ENCODE assay signal across 33 cellular contexts in genomic region chr4:101451086-101451485, GRCh38.
"Had no signal": no experiment of that assay in that cellular context is flagged by ENCODE, and none has a peak within 500 bp of the region (broad histone marks: within the 10 kb centered on the region; RNA-seq: fewer than 3 reads in every experiment).

No MANE protein-coding gene starts in this region.

- H3K9me3 Mint-ChIP-seq: activated CD4-positive, alpha-beta memory T cell treated with anti-CD3 and anti-CD28 coated beads, Interleukin-2, amount 10 ng/mL, durations not matched to agents 7 days and 5 days; central memory CD8-positive, alpha-beta T cell had no signal

- H3K36me3 Mint-ChIP-seq: activated CD8-positive, alpha-beta memory T cell treated with anti-CD3 and anti-CD28 coated beads, Interleukin-2, amount 10 ng/mL, durations not matched to agents 7 days and 5 days; activated naive CD8-positive, alpha-beta T cell treated with anti-CD3 and anti-CD28 coated beads for 36 hours had no signal

- H3K4me3 Mint-ChIP-seq: activated CD4-positive, alpha-beta memory T cell treated with anti-CD3 and anti-CD28 coated beads, Interleukin-2, amount 10 ng/mL, durations not matched to agents 7 days and 5 days; activated CD8-positive, alpha-beta memory T cell treated with anti-CD3 and anti-CD28 coated beads, Interleukin-2, amount 10 ng/mL, durations not matched to agents 7 days and 5 days; activated naive CD8-positive, alpha-beta T cell treated with anti-CD3 and anti-CD28 coated beads for 36 hours; central memory CD8-positive, alpha-beta T cell had no signal

- H3K36me3 ChIP-seq: ascending aorta, brain microvascular endothelial cell, cardiac muscle cell, Peyer's patch, WERI-Rb-1 had no signal

- H3K9ac ChIP-seq: KMS-11 had no signal

- H3K9me3 ChIP-seq: ascending aorta, Peyer's patch had no signal

- H3K4me3 ChIP-seq: ascending aorta, cardiac muscle cell, Peyer's patch had no signal

- DNase-seq: activated CD4-positive, alpha-beta memory T cell treated with anti-CD3 and anti-CD28 coated beads, Interleukin-2, amount 10 ng/mL, durations not matched to agents 7 days and 5 days; activated CD4-positive, alpha-beta T cell treated with anti-CD3 and anti-CD28 coated beads for 1 hour; activated CD4-positive, alpha-beta T cell treated with anti-CD3 and anti-CD28 coated beads for 48 hours; activated CD4-positive, CD25-positive, alpha-beta regulatory T cell; activated CD8-positive, alpha-beta memory T cell treated with anti-CD3 and anti-CD28 coated beads for 24 hours; activated CD8-positive, alpha-beta memory T cell treated with anti-CD3 and anti-CD28 coated beads, Interleukin-2, amount 10 ng/mL, durations not matched to agents 7 days and 5 days; activated CD8-positive, alpha-beta memory T cell treated with anti-CD3 and anti-CD28 coated beads, Interleukin-2, amount 50 U/mL, for 48 hours; activated effector memory CD4-positive, alpha-beta T cell treated with Interleukin-2 at 50 U/mL for 16 hours; activated naive CD4-positive, alpha-beta T cell treated with anti-CD3 and anti-CD28 coated beads, Interleukin-2, amount 50 U/mL, for 16 hours; activated naive CD8-positive, alpha-beta T cell treated with anti-CD3 and anti-CD28 coated beads for 36 hours; activated T-cell treated with anti-CD3 and anti-CD28 coated beads, Interleukin-2, amount 50 U/mL, for 48 hours; amygdala; brain microvascular endothelial cell; MM.1S; MV-4-11; NCI-H1092; NCI-H1436 treated with DMSO at 0.1 percent for 48 hours; NCI-H1694 treated with DMSO at 0.1 percent for 48 hours; NCI-H2029; NCI-H345; NCI-H524 treated with DMSO at 0.1 percent for 48 hours; PC-3; Peyer's patch; RPMI8226; SW 1271; T-helper 1 cell; T-helper 2 cell; T-helper 9 cell; WERI-Rb-1 had no signal

- H3K4me2 ChIP-seq: KMS-11 had no signal

- H3K27me3 ChIP-seq: ascending aorta, brain microvascular endothelial cell, cardiac muscle cell, Peyer's patch had no signal

- H3K27ac Mint-ChIP-seq: activated CD4-positive, alpha-beta memory T cell treated with anti-CD3 and anti-CD28 coated beads, Interleukin-2, amount 10 ng/mL, durations not matched to agents 7 days and 5 days; activated CD8-positive, alpha-beta memory T cell treated with anti-CD3 and anti-CD28 coated beads, Interleukin-2, amount 10 ng/mL, durations not matched to agents 7 days and 5 days; activated naive CD8-positive, alpha-beta T cell treated with anti-CD3 and anti-CD28 coated beads for 36 hours had no signal

- H3K4me1 Mint-ChIP-seq: activated CD4-positive, alpha-beta memory T cell treated with anti-CD3 and anti-CD28 coated beads, Interleukin-2, amount 10 ng/mL, durations not matched to agents 7 days and 5 days; activated CD8-positive, alpha-beta memory T cell treated with anti-CD3 and anti-CD28 coated beads, Interleukin-2, amount 10 ng/mL, durations not matched to agents 7 days and 5 days; activated naive CD8-positive, alpha-beta T cell treated with anti-CD3 and anti-CD28 coated beads for 36 hours; central memory CD8-positive, alpha-beta T cell had no signal

- H3K4me1 ChIP-seq: ascending aorta, Peyer's patch had no signal

- H3K27ac ChIP-seq: ascending aorta, brain microvascular endothelial cell, cardiac muscle cell, KMS-11, Peyer's patch, WERI-Rb-1 had no signal
